ENCODE assay signal across 19 cellular contexts in genomic region chr10:4384254-4384653, GRCh38.
DNase-seq lines count a peak whose midpoint lies in the region; ATAC-seq and TF ChIP-seq lines count a peak whose summit lies in the region.
"Had no signal": no experiment of that assay in that cellular context is flagged by ENCODE, and none has a peak within 500 bp of the region (broad histone marks: within the 10 kb centered on the region; RNA-seq: fewer than 3 reads in every experiment).

No MANE protein-coding gene starts in this region.

- no peak for TF ChIP-seq RAD21 in neural cell (conservative IDR thresholded peaks at IDR 0.05)

- peaks cover 9% of the 10 kb centered on the region for H3F3A ChIP-seq in neural cell (ENCODE audit: insufficient read depth, low read length, poor library complexity, severe bottlenecking)

- no TSS peak for BruUV-seq in A673 (replicated peaks; lab: Mats Ljungman, UMichigan)

- no peaks in the 10 kb centered on the region for H4K20me1 ChIP-seq in neural cell (ENCODE audit: insufficient read depth)

- H2AFZ ChIP-seq in neural cell (ENCODE audit: low read depth, low read length) = no peak overlapping the region

- no peaks in the 10 kb centered on the region for H3K79me2 ChIP-seq in neural cell (replicated peaks; ENCODE audit: insufficient read depth, low read length)

- H3K4me1 Mint-ChIP-seq in endodermal cell = peaks cover 2% of the 10 kb centered on the region
- H3K4me1 Mint-ChIP-seq in activated T-helper 17 cell treated with anti-CD3 and anti-CD28 coated beads, Interleukin-2, amount 50 U/mL, for 72 hours = no peaks in the 10 kb centered on the region
- no peaks in the 10 kb centered on the region for H3K4me1 Mint-ChIP-seq in stimulated activated memory B cell treated with anti-CD40 and anti-IgM and Interleukin-4, amounts not matched to agents 10 μg/mL and 1 μg/mL and 100 μg/mL, for 72 hours

- H3K4me3 ChIP-seq in A673 (ENCODE audit: low read depth, low read length, poor library complexity, severe bottlenecking) (peak overlapping the region; percentile 9), endodermal cell (ENCODE audit: low read length) (no peak overlapping the region), neural cell (ENCODE audit: low read length) (peak overlapping the region; percentile 47)

- H3K27me3 Mint-ChIP-seq in endodermal cell (ENCODE audit: insufficient read depth) = no peaks in the 10 kb centered on the region
- no peaks in the 10 kb centered on the region for H3K27me3 Mint-ChIP-seq in activated T-helper 17 cell treated with anti-CD3 and anti-CD28 coated beads, Interleukin-2, amount 50 U/mL, for 72 hours
- peaks cover 5% of the 10 kb centered on the region for H3K27me3 Mint-ChIP-seq in stimulated activated memory B cell treated with anti-CD40 and anti-IgM and Interleukin-4, amounts not matched to agents 10 μg/mL and 1 μg/mL and 100 μg/mL, for 72 hours

- H3K27ac Mint-ChIP-seq in endodermal cell = no peak overlapping the region
- no peak overlapping the region for H3K27ac Mint-ChIP-seq in activated T-helper 17 cell treated with anti-CD3 and anti-CD28 coated beads, Interleukin-2, amount 50 U/mL, for 72 hours
- no peak overlapping the region for H3K27ac Mint-ChIP-seq in stimulated activated memory B cell treated with anti-CD40 and anti-IgM and Interleukin-4, amounts not matched to agents 10 μg/mL and 1 μg/mL and 100 μg/mL, for 72 hours
- H3K27ac Mint-ChIP-seq: stimulated activated naive CD8-positive, alpha-beta T cell treated with anti-CD3 and anti-CD28 coated beads, Interleukin-15, Interleukin-2, amounts not matched to agents 100 ng/mL and 50 ng/mL, for 24 hours had no signal

- 60 to 90% methylated on average over 1 to 4 of the region's 4 CpGs for WGBS in endodermal cell (ENCODE audit: insufficient coverage in 1 of 2, insufficient read length in 1 of 2), 2 experiments

- DNase-seq in A673 (ENCODE audit: low spot score) (peak; percentile 34), RPMI7951 (ENCODE audit: low read depth) (peak; percentile 40), endodermal cell (no peak), GM10248 (ENCODE audit: extremely low spot score) (no peak)
- DNase-seq: 8988T; activated CD8-positive, alpha-beta memory T cell treated with anti-CD3 and anti-CD28 coated beads for 24 hours; activated effector memory CD4-positive, alpha-beta T cell treated with Interleukin-2 at 50 U/mL for 16 hours; anterior cingulate cortex; GDM1; mesendoderm; NCI-H187 treated with DMSO at 0.1 percent for 48 hours; NCI-H446 treated with DMSO at 0.1 percent for 48 hours; nucleus accumbens had no signal

- H3K4me1 ChIP-seq in A673 (ENCODE audit: insufficient read depth, low read length, poor library complexity, severe bottlenecking) (peaks cover 17% of the 10 kb centered on the region), endodermal cell (ENCODE audit: control insufficient read depth, insufficient read depth, low read length) (no peaks in the 10 kb centered on the region)

- peak overlapping the region; percentile 22 for H3K4me2 ChIP-seq in neural cell (ENCODE audit: low read length)

- POLR2A ChIA-PET in A673 (lab: Charles Lee; ENCODE audit: low non-redundant PET) = no interaction called here
- POLR2A ChIA-PET in GM10248 (lab: Yijun Ruan, JAX) = no interaction called here

- TF ChIP-seq EP300 in neural cell (conservative IDR thresholded peaks at IDR 0.05; ENCODE audit: poor library complexity, severe bottlenecking) = no peak

- CTCF ChIA-PET in A673 (lab: Charles Lee) (no interaction called here), GM10248 (lab: Yijun Ruan, JAX) (no interaction called here)

- H3K27ac ChIP-seq in A673 (ENCODE audit: low read depth, low read length, poor library complexity, severe bottlenecking) (peak overlapping the region; percentile 52), endodermal cell (ENCODE audit: low read depth, low read length) (peak overlapping the region; percentile 78), neural cell (ENCODE audit: low read length) (peak overlapping the region; percentile 80)

- H3K9me2 ChIP-seq in neural cell (ENCODE audit: insufficient read depth, low read length) = no peaks in the 10 kb centered on the region

- no peaks in the 10 kb centered on the region for H3K9me3 ChIP-seq in A673 (ENCODE audit: low read depth, low read length, poor library complexity, severe bottlenecking)
- H3K9me3 ChIP-seq in endodermal cell (ENCODE audit: control insufficient read depth, low read length) = no peaks in the 10 kb centered on the region
- no peaks in the 10 kb centered on the region for H3K9me3 ChIP-seq in neural cell (ENCODE audit: low read length)
- H3K9me3 ChIP-seq: gastroesophageal sphincter had no signal

- no peak overlapping the region for H3K9ac ChIP-seq in endodermal cell (ENCODE audit: extremely low read depth, low read length, poor library complexity, severe bottlenecking)
- peak overlapping the region; percentile 40 for H3K9ac ChIP-seq in neural cell (ENCODE audit: low read length)

- H3K36me3 ChIP-seq in A673 (ENCODE audit: insufficient read depth, low read length, poor library complexity, severe bottlenecking) (no peaks in the 10 kb centered on the region), endodermal cell (ENCODE audit: control insufficient read depth, insufficient read depth, low read length) (no peaks in the 10 kb centered on the region), neural cell (ENCODE audit: insufficient read depth, low read length) (no peaks in the 10 kb centered on the region)
- H3K36me3 ChIP-seq: gastroesophageal sphincter had no signal

- TF ChIP-seq CTCF in A673 (conservative IDR thresholded peaks at IDR 0.05; ENCODE audit: low read depth, low read length) (no peak), endodermal cell (conservative IDR thresholded peaks at IDR 0.05) (no peak), neural cell (IDR thresholded peaks at IDR 0.05; ENCODE audit: poor library complexity, severe bottlenecking) (no peak), GM10248 (IDR thresholded peaks at IDR 0.05; ENCODE audit: control extremely low read depth, extremely low read depth, low read depth, missing control alignments) (no peak)

- H3K9me3 Mint-ChIP-seq in endodermal cell = no peaks in the 10 kb centered on the region
- H3K9me3 Mint-ChIP-seq in activated T-helper 17 cell treated with anti-CD3 and anti-CD28 coated beads, Interleukin-2, amount 50 U/mL, for 72 hours = no peaks in the 10 kb centered on the region
- H3K9me3 Mint-ChIP-seq in stimulated activated memory B cell treated with anti-CD40 and anti-IgM and Interleukin-4, amounts not matched to agents 10 μg/mL and 1 μg/mL and 100 μg/mL, for 72 hours = no peaks in the 10 kb centered on the region
- H3K9me3 Mint-ChIP-seq: stimulated activated naive CD8-positive, alpha-beta T cell treated with anti-CD3 and anti-CD28 coated beads, Interleukin-15, Interleukin-2, amounts not matched to agents 100 ng/mL and 50 ng/mL, for 24 hours had no signal

- no peak overlapping the region for H3K4me3 Mint-ChIP-seq in endodermal cell
- no peak overlapping the region for H3K4me3 Mint-ChIP-seq in activated T-helper 17 cell treated with anti-CD3 and anti-CD28 coated beads, Interleukin-2, amount 50 U/mL, for 72 hours
- H3K4me3 Mint-ChIP-seq in stimulated activated memory B cell treated with anti-CD40 and anti-IgM and Interleukin-4, amounts not matched to agents 10 μg/mL and 1 μg/mL and 100 μg/mL, for 72 hours = no peak overlapping the region
- H3K4me3 Mint-ChIP-seq: stimulated activated naive CD8-positive, alpha-beta T cell treated with anti-CD3 and anti-CD28 coated beads, Interleukin-15, Interleukin-2, amounts not matched to agents 100 ng/mL and 50 ng/mL, for 24 hours had no signal

- H3K27me3 ChIP-seq in A673 (replicated peaks; ENCODE audit: insufficient read depth, low read depth, low read length, poor library complexity) (peaks cover 6% of the 10 kb centered on the region), endodermal cell (ENCODE audit: control insufficient read depth, insufficient read depth, low read length, poor library complexity, severe bottlenecking) (no peaks in the 10 kb centered on the region), neural cell (ENCODE audit: insufficient read depth, low read depth, low read length) (no peaks in the 10 kb centered on the region)
- H3K27me3 ChIP-seq: gastroesophageal sphincter had no signal

- ATAC-seq in activated T-helper 17 cell treated with anti-CD3 and anti-CD28 coated beads, Interleukin-2, amount 50 U/mL, for 72 hours (replicated peaks) = no peak
- ATAC-seq in stimulated activated memory B cell treated with anti-CD40 and anti-IgM and Interleukin-4, amounts not matched to agents 10 μg/mL and 1 μg/mL and 100 μg/mL, for 72 hours = no peak
- ATAC-seq in HG02623 (IDR thresholded peaks at IDR 0.05; ENCODE audit: unreplicated experiment) = no peak
- ATAC-seq: gastroesophageal sphincter had no signal

- intact Hi-C loops in A673 (cut with micrococcal nuclease; ENCODE audit: unreplicated experiment) = no loop called here

- no peaks in the 10 kb centered on the region for H3K36me3 Mint-ChIP-seq in endodermal cell (ENCODE audit: low read depth)
- H3K36me3 Mint-ChIP-seq in activated T-helper 17 cell treated with anti-CD3 and anti-CD28 coated beads, Interleukin-2, amount 50 U/mL, for 72 hours (ENCODE audit: low read depth) = no peaks in the 10 kb centered on the region
- no peaks in the 10 kb centered on the region for H3K36me3 Mint-ChIP-seq in stimulated activated memory B cell treated with anti-CD40 and anti-IgM and Interleukin-4, amounts not matched to agents 10 μg/mL and 1 μg/mL and 100 μg/mL, for 72 hours

TF ChIP-seq in neural cell, 6 proteins besides CTCF, POLR2A, EP300 and RAD21 (continues in another document):
- TF ChIP-seq EZH2 (IDR thresholded peaks at IDR 0.05; ENCODE audit: borderline replicate concordance, insufficient read depth, low read length, poor library complexity, severe bottlenecking) (no peak), POLR2AphosphoS5 (IDR thresholded peaks at IDR 0.05) (no peak), TAF1 (IDR thresholded peaks at IDR 0.05; ENCODE audit: low read depth) (no peak), MXI1 (conservative IDR thresholded peaks at IDR 0.05; ENCODE audit: poor library complexity, severe bottlenecking) (no peak)

Comparison
In these comparisons a context has a peak if more than half of its experiments do, and no peak if none do; other contexts are left out.
1. DNase-seq: peak in A673 (single experiment) and RPMI7951 (single experiment); none in endodermal cell (single experiment) and GM10248 (single experiment).
2. Peak in every context shown above with its lines, with median percentiles within 50 percentile points of each other: H3K27ac ChIP-seq.